Comparison of ENCODE assay signal across 33 cellular contexts in the genomic region with DNA sequence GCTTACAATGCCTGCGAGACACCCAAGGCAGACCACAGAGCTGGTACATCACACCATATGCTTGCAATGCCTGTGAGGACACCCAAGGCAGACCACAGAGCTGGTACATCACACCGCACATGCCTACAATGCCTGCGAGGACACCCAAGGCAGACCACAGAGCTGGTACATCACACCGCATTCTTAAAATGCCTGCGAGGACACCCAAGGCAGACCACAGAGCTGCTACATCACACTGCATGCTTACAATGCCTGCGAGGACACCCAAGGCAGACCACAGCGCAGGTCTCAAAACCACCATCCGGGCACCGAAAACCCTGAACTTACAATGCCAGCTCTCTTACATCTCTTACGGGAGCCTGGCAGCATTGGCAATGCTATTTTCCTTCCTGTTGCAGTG.
"Had no signal": no experiment of that assay in that cellular context is flagged by ENCODE, and none has a peak within 500 bp of the region (broad histone marks: within the 10 kb centered on the region; RNA-seq: fewer than 3 reads in every experiment).

No MANE protein-coding gene starts in this region.

- H3K27ac ChIP-seq: PC-9, RWPE1, SJCRH30, SK-N-MC had no signal

- H3K9me3 ChIP-seq: MG63, SJCRH30 had no signal

- DNase-seq: Kasumi-1, KG1, MG63, NCI-H1048, NCI-H1092 treated with DMSO at 0.1 percent for 48 hours, NCI-H1417, NCI-H1436, NCI-H146, NCI-H1694, NCI-H187, NCI-H1930, NCI-H2029 treated with DMSO at 0.1 percent for 48 hours, NCI-H2081 treated with DMSO at 0.1 percent for 48 hours, NCI-H2107, NCI-H2171, NCI-H226, NCI-H446 treated with DMSO at 0.1 percent for 48 hours, NCI-H510A, NCI-H524, NCI-H526, NCI-H69, NCI-H748 treated with DMSO at 0.1 percent for 48 hours, NCI-H82, PC-9, SHP77, SIG-M5, SJCRH30 had no signal

- H3K4me3 ChIP-seq: MG63, PC-9, SJCRH30, SK-N-MC had no signal

- FAIRE-seq: RCC 7860 had no signal

- H3K36me3 ChIP-seq: MG63, SJCRH30 had no signal

- H3K4me2 ChIP-seq: PC-9 had no signal

- H3K27me3 ChIP-seq: SJCRH30 had no signal

- ATAC-seq: Panc1, Right ventricle myocardium inferior, SK-N-SH treated with all-trans-retinoic acid at 6 μM for 48 hours had no signal

- H3K4me1 ChIP-seq: SJCRH30 had no signal
